Comparison of ENCODE assay signal across 8 cellular contexts in the genomic region with DNA sequence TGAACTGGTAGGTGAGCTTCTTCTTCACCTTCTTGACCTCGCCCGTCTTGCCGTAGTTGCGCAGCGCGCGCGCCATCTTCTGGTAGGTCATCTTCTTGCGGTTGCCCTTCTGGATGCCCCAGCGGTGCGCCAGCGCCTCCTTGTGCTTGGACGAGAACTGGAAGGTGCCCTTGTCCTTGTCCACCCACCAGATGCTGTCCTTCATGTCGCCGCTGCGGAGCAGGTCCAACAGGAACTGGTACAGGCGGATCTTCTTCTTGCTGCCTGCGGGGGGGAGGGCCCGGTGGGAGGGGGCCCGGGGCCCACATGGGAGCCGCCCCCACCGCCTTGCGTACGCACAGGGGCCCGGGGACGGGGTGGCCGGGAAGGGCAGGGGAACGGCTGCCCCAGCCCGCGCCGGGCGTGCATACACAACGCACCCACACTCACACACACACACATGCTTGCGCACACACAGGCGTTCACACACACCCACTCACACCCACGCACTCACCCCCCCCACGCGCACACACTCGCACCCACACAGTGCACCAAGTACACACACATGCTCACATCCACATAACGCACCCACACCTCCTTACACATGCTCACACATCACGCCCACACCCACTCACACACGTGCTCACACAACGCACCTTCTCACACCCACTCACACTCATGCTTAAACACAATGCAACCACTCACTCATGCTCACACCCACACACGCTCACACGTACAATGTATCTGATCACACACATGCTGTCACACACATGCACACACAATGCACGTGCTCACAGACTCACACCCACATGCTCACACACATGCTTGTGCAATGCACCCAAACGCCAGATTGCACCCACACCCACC. TPM values are rescaled to one million over a fixed set of nuclear protein-coding genes. Genes with fewer than 3 reads are reported as not detected.
A peak's percentile ranks its signal among the peaks of the same experiment; 100 is the strongest.
DNase-seq lines count a peak whose midpoint lies in the region; ATAC-seq and TF ChIP-seq lines count a peak whose summit lies in the region.

No MANE protein-coding gene starts in this region.

- POLR2A ChIA-PET in activated CD4-positive, alpha-beta T cell treated with anti-CD3 and anti-CD28 coated beads for 36 hours (lab: Charles Lee), result interaction anchor here (0.6 kb wide), 1 partner anchor 279 kb away, joined by 4 read pairs; no protein-coding TSS in a partner anchor

- peak overlapping the region; percentile 57 to 76 (median 66) for H3K27ac ChIP-seq in esophagus squamous epithelium
- peak overlapping the region in 3 of 4 donors; percentile 41 to 77 (median 58) for H3K27ac ChIP-seq in tibial nerve

- H3K4me3 ChIP-seq in esophagus squamous epithelium, result peak overlapping the region; percentile 30 to 69 (median 51)
- H3K4me3 ChIP-seq in tibial nerve, result peak overlapping the region; percentile 8 to 57 (median 33)

- peaks cover 12% of the 10 kb centered on the region for H3K4me1 Mint-ChIP-seq in activated CD4-positive, alpha-beta T cell treated with anti-CD3 and anti-CD28 coated beads for 36 hours
- peaks cover 7% of the 10 kb centered on the region for H3K4me1 Mint-ChIP-seq in T-helper 2 cell treated with Interferon-gamma antibody and Interleukin-4, amounts not matched to agents 5 μg/mL and 100 μg/mL, for 36 hours (ENCODE audit: low read depth)
- peaks cover 6 to 10% of the 10 kb centered on the region in 2 donors for H3K4me1 Mint-ChIP-seq in natural killer cell

- CTCF ChIA-PET in activated CD4-positive, alpha-beta T cell treated with anti-CD3 and anti-CD28 coated beads for 36 hours (lab: Charles Lee), result no interaction called here

- H3K36me3 ChIP-seq in esophagus squamous epithelium, result no peaks in the 10 kb centered on the region
- H3K36me3 ChIP-seq in tibial nerve, result no peaks in the 10 kb centered on the region

- peak in 1 of 2 donors; percentile 59 for TF ChIP-seq EP300 in tibial nerve (IDR thresholded peaks at IDR 0.05)

- no peaks in the 10 kb centered on the region for H3K27me3 Mint-ChIP-seq in activated CD4-positive, alpha-beta T cell treated with anti-CD3 and anti-CD28 coated beads for 36 hours
- H3K27me3 Mint-ChIP-seq in T-helper 2 cell treated with Interferon-gamma antibody and Interleukin-4, amounts not matched to agents 5 μg/mL and 100 μg/mL, for 36 hours (ENCODE audit: low read depth), result no peaks in the 10 kb centered on the region
- H3K27me3 Mint-ChIP-seq in natural killer cell (ENCODE audit: low read depth in 2 of 2), result no peaks in the 10 kb centered on the region

- ATAC-seq in activated CD4-positive, alpha-beta T cell treated with anti-CD3 and anti-CD28 coated beads for 36 hours, result peak; percentile 39
- no peak for ATAC-seq in natural killer cell

- no peaks in the 10 kb centered on the region for H3K9me3 ChIP-seq in esophagus squamous epithelium
- H3K9me3 ChIP-seq in tibial nerve, result no peaks in the 10 kb centered on the region

- peak; percentile 78 to 98 (median 94) for TF ChIP-seq CTCF in esophagus squamous epithelium (IDR thresholded peaks at IDR 0.05)
- peak; percentile 85 to 95 (median 91) for TF ChIP-seq CTCF in tibial nerve (IDR thresholded peaks at IDR 0.05)
- TF ChIP-seq CTCF in natural killer cell (IDR thresholded peaks at IDR 0.05), result no peak

- H3K27ac Mint-ChIP-seq in activated CD4-positive, alpha-beta T cell treated with anti-CD3 and anti-CD28 coated beads for 36 hours, result no peak overlapping the region
- no peak overlapping the region for H3K27ac Mint-ChIP-seq in T-helper 2 cell treated with Interferon-gamma antibody and Interleukin-4, amounts not matched to agents 5 μg/mL and 100 μg/mL, for 36 hours
- H3K27ac Mint-ChIP-seq in natural killer cell, result no peak overlapping the region

- H3K4me3 Mint-ChIP-seq in activated CD4-positive, alpha-beta T cell treated with anti-CD3 and anti-CD28 coated beads for 36 hours, result no peak overlapping the region
- H3K4me3 Mint-ChIP-seq in T-helper 2 cell treated with Interferon-gamma antibody and Interleukin-4, amounts not matched to agents 5 μg/mL and 100 μg/mL, for 36 hours, result no peak overlapping the region
- H3K4me3 Mint-ChIP-seq in natural killer cell, result no peak overlapping the region

- DNase-seq in activated CD4-positive, alpha-beta T cell treated with anti-CD3 and anti-CD28 coated beads for 36 hours, result peak; percentile 80
- DNase-seq in activated CD4-positive, alpha-beta T cell treated with anti-CD3 and anti-CD28 coated beads for 4 hours, result no peak
- peak; percentile 96 for DNase-seq in NCI-H146 (lab: John Stamatoyannopoulos, UW)
- DNase-seq in T-helper 2 cell treated with Interferon-gamma antibody and Interleukin-4, amounts not matched to agents 5 μg/mL and 100 μg/mL, for 36 hours (ENCODE audit: low spot score), result peak; percentile 35
- DNase-seq in esophagus squamous epithelium (lab: John Stamatoyannopoulos, UW), result no peak
- peak; percentile 55 for DNase-seq in middle frontal gyrus (ENCODE audit: extremely low spot score, low spot score)
- peak; percentile 89 to 92 for DNase-seq in tibial nerve (ENCODE audit: low spot score in 2 of 2)
- no peak for DNase-seq in natural killer cell

- TF ChIP-seq POLR2A in esophagus squamous epithelium (IDR thresholded peaks at IDR 0.05), result no peak
- no peak for TF ChIP-seq POLR2A in tibial nerve (IDR thresholded peaks at IDR 0.05)

- intact Hi-C loops in activated CD4-positive, alpha-beta T cell treated with anti-CD3 and anti-CD28 coated beads for 36 hours (cut with DNase I, micrococcal nuclease), result loop anchor here in 1 of 2 experiments (2.0 to 10.0 kb wide), 2 partner anchors 179 to 471 kb away; partner anchors contain the start of gene ARFGAP2
- intact Hi-C loops in esophagus squamous epithelium (cut with DNase I) (loop anchor here (10.0 kb wide), 1 partner anchor 181 kb away; the partner anchor contains the start of gene ARFGAP2), natural killer cell (cut with micrococcal nuclease) (no loop called here)

- H3K4me1 ChIP-seq in esophagus squamous epithelium (peaks cover 3 to 14% (median 4%) of the 10 kb centered on the region in 3 donors), tibial nerve (peaks cover 0 to 15% (median 0%) of the 10 kb centered on the region in 4 donors)

- no peaks in the 10 kb centered on the region for H3K36me3 Mint-ChIP-seq in activated CD4-positive, alpha-beta T cell treated with anti-CD3 and anti-CD28 coated beads for 36 hours (ENCODE audit: low read depth)
- no peaks in the 10 kb centered on the region for H3K36me3 Mint-ChIP-seq in T-helper 2 cell treated with Interferon-gamma antibody and Interleukin-4, amounts not matched to agents 5 μg/mL and 100 μg/mL, for 36 hours (ENCODE audit: low read depth)
- no peaks in the 10 kb centered on the region for H3K36me3 Mint-ChIP-seq in natural killer cell

- no peaks in the 10 kb centered on the region for H3K27me3 ChIP-seq in esophagus squamous epithelium
- H3K27me3 ChIP-seq in tibial nerve, result no peaks in the 10 kb centered on the region

- WGBS in esophagus squamous epithelium, 2 donors, result 42 to 43% methylated on average over 12 to 24 of the region's 47 CpGs
- 37 to 39% methylated on average over 40 to 47 of the region's 47 CpGs for WGBS in tibial nerve, 2 donors

- no peaks in the 10 kb centered on the region for H3K9me3 Mint-ChIP-seq in activated CD4-positive, alpha-beta T cell treated with anti-CD3 and anti-CD28 coated beads for 36 hours (ENCODE audit: low read depth)
- no peaks in the 10 kb centered on the region for H3K9me3 Mint-ChIP-seq in T-helper 2 cell treated with Interferon-gamma antibody and Interleukin-4, amounts not matched to agents 5 μg/mL and 100 μg/mL, for 36 hours
- H3K9me3 Mint-ChIP-seq in natural killer cell, result no peaks in the 10 kb centered on the region

RNA-seq across cellular contexts. Expression of gene MYBPC3, which starts 3.0 kb away (rescaled TPM):
- not detected for total RNA-seq in activated CD4-positive, alpha-beta T cell treated with anti-CD3 and anti-CD28 coated beads for 36 hours
- under 1 TPM in 1 of 4 donors, not detected in 3; 0.08 TPM for total RNA-seq in esophagus squamous epithelium
- total RNA-seq in tibial nerve, result under 1 TPM in 2 of 4 donors, not detected in 2; 0.21 to 0.60 TPM
- total RNA-seq in natural killer cell, result under 1 TPM in 2 of 3 donors, not detected in 1; 0.45 to 0.53 TPM

RNA-seq across cellular contexts. Expression of gene SPI1, which starts 22.8 kb away (rescaled TPM):
- under 1 TPM; 0.11 to 0.30 TPM for total RNA-seq in activated CD4-positive, alpha-beta T cell treated with anti-CD3 and anti-CD28 coated beads for 36 hours
- total RNA-seq in esophagus squamous epithelium (10 to 100 TPM in 2 of 4 donors, 1 to 10 TPM in 2; 2.6 to 15.4 (median 8.8) TPM), tibial nerve (10 to 100 TPM; 18.8 to 73.5 (median 25.2) TPM), natural killer cell (10 to 100 TPM; 15.0 to 65.4 (median 55.4) TPM)

RNA-seq across cellular contexts. Expression of gene SLC39A13, which starts 52.9 kb away (rescaled TPM):
- total RNA-seq in activated CD4-positive, alpha-beta T cell treated with anti-CD3 and anti-CD28 coated beads for 36 hours, result 10 to 100 TPM in 1 of 2 experiments, 1 to 10 TPM in 1; 8.6 to 10.7 TPM
- total RNA-seq in esophagus squamous epithelium (10 to 100 TPM; 10.9 to 44.3 (median 13.8) TPM), tibial nerve (100 to 1,000 TPM in 3 of 4 donors, 10 to 100 TPM in 1; 91.6 to 142 (median 116) TPM), natural killer cell (10 to 100 TPM; 29.1 to 34.7 (median 32.6) TPM)

Comparison
In these comparisons a context has a peak if more than half of its experiments do, and no peak if none do; other contexts are left out.
1. DNase-seq: peak in activated CD4-positive, alpha-beta T cell treated with anti-CD3 and anti-CD28 coated beads for 36 hours (single experiment), NCI-H146 (single experiment), T-helper 2 cell treated with Interferon-gamma antibody and Interleukin-4, amounts not matched to agents 5 μg/mL and 100 μg/mL, for 36 hours (single experiment), middle frontal gyrus (single experiment) and tibial nerve (2 of 2); none in activated CD4-positive, alpha-beta T cell treated with anti-CD3 and anti-CD28 coated beads for 4 hours (0 of 2), esophagus squamous epithelium (single experiment) and natural killer cell (single experiment).